1 cellular context compared by ENCODE assay signal in the genomic region with DNA sequence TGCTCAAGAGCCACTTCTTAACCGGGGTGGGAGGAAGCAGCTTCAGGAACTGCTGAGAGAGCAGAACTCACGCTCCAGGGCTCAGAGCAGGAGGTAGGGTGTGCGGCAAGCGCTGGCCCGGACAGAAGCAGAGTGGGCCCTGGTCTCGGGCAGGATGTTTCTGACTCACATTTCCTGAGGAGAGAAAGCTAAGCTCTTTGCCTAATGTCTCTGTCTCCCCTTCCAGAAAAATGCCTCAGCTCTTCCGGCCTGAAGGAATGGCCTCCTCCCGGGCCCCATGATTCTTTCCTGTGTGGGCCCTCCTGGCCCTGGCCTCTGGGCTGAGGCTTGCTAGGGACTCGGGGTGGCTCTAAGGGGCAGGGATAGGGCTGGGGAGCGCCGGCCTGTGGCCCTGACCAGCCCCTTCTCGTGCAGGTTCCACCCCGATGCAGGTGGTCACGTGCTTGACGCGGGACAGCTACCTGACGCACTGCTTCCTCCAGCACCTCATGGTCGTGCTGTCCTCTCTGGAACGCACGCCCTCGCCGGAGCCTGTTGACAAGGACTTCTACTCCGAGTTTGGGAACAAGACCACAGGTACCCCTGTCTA.
TF ChIP-seq lines count a peak whose summit lies in the region.

No MANE protein-coding gene starts in this region.

TF ChIP-seq in HEK293T, 16 proteins besides CTCF, POLR2A, EP300 and RAD21:
- TF ChIP-seq TARDBP (IDR thresholded peaks at IDR 0.05): no peak
- no peak for TF ChIP-seq CTBP1 (IDR thresholded peaks at IDR 0.05; ENCODE audit: borderline replicate concordance)
- TF ChIP-seq LEF1 (IDR thresholded peaks at IDR 0.05; ENCODE audit: borderline replicate concordance): no peak
